12 cellular contexts compared by ENCODE assay signal in genomic region chr5:114118511-114118910, GRCh38.
"Had no signal": no experiment of that assay in that cellular context is flagged by ENCODE, and none has a peak within 500 bp of the region (broad histone marks: within the 10 kb centered on the region; RNA-seq: fewer than 3 reads in every experiment).

No MANE protein-coding gene starts in this region.

- DNase-seq: activated CD4-positive, alpha-beta T cell treated with anti-CD3 and anti-CD28 coated beads for 1 hour; activated CD4-positive, alpha-beta T cell treated with anti-CD3 and anti-CD28 coated beads, Interleukin-2, amount 50 U/mL, for 48 hours; activated naive CD8-positive, alpha-beta T cell treated with anti-CD3 and anti-CD28 coated beads for 36 hours; activated T-cell treated with anti-CD3 and anti-CD28 coated beads for 4 hours; amniotic stem cell; dorsolateral prefrontal cortex; foreskin fibroblast; stimulated activated CD4-positive, alpha-beta T cell treated with anti-CD3 and anti-CD28 coated beads, Interleukin-12 subunit alpha, Interleukin-12 subunit beta, amount 100 ng/mL, for 4 hours; stimulated activated CD4-positive, alpha-beta T cell treated with anti-CD3 and anti-CD28 coated beads, Interleukin-1b, Interleukin-23, amount 100 ng/mL, for 48 hours; stimulated activated CD8-positive, alpha-beta memory T cell treated with anti-CD3 and anti-CD28 coated beads, Interleukin-4, amount 100 ng/mL, for 48 hours; stimulated activated naive CD4-positive, alpha-beta T cell; WERI-Rb-1 had no signal
